ENCODE assay signal across 21 cellular contexts in genomic region chr12:121937654-121938053, GRCh38.
"Had no signal": no experiment of that assay in that cellular context is flagged by ENCODE, and none has a peak within 500 bp of the region (broad histone marks: within the 10 kb centered on the region; RNA-seq: fewer than 3 reads in every experiment).

No MANE protein-coding gene starts in this region.

- H3K4me1 ChIP-seq: heart right ventricle, psoas muscle, right lobe of liver, spleen, stomach had no signal

- H3K9me3 ChIP-seq: neutrophil, psoas muscle, right lobe of liver, stomach, thoracic aorta had no signal

- H3K4me3 Mint-ChIP-seq: endodermal cell; naive thymus-derived CD4-positive, alpha-beta T cell; stimulated activated memory B cell treated with anti-CD40 and anti-IgM and Interleukin-4, amounts not matched to agents 10 μg/mL and 1 μg/mL and 100 μg/mL, for 72 hours had no signal

- H3K4me3 ChIP-seq: coronary artery, heart right ventricle, psoas muscle, right lobe of liver, spleen, stomach, thoracic aorta had no signal

- H3K27ac Mint-ChIP-seq: endodermal cell; naive thymus-derived CD4-positive, alpha-beta T cell; stimulated activated memory B cell treated with anti-CD40 and anti-IgM and Interleukin-4, amounts not matched to agents 10 μg/mL and 1 μg/mL and 100 μg/mL, for 72 hours had no signal

- DNase-seq: effector CD4-positive, alpha-beta T cell; endodermal cell; heart right ventricle; hypothalamus; kidney glomerular epithelial cell; mesendoderm; psoas muscle; retina; right lobe of liver; spleen; stimulated activated CD4-positive, alpha-beta T cell treated with anti-CD3 and anti-CD28 coated beads, Interleukin-15, amount 100 ng/mL, for 24 hours; stimulated activated CD4-positive, alpha-beta T cell treated with anti-CD3 and anti-CD28 coated beads, Interleukin-1b, Interleukin-23, amount 100 ng/mL, for 48 hours; stimulated activated CD4-positive, alpha-beta T cell treated with anti-CD3 and anti-CD28 coated beads, Interleukin-4, amount 100 ng/mL, for 24 hours; stomach; substantia nigra; trophoblast cell had no signal

- ATAC-seq: heart right ventricle; naive thymus-derived CD4-positive, alpha-beta T cell; psoas muscle; right lobe of liver; stimulated activated memory B cell treated with anti-CD40 and anti-IgM and Interleukin-4, amounts not matched to agents 10 μg/mL and 1 μg/mL and 100 μg/mL, for 72 hours had no signal

- H3K27me3 ChIP-seq: heart right ventricle, right lobe of liver, spleen, stomach had no signal

- H3K9me3 Mint-ChIP-seq: stimulated activated memory B cell treated with anti-CD40 and anti-IgM and Interleukin-4, amounts not matched to agents 10 μg/mL and 1 μg/mL and 100 μg/mL, for 72 hours had no signal

- H3K27me3 Mint-ChIP-seq: naive thymus-derived CD4-positive, alpha-beta T cell; stimulated activated memory B cell treated with anti-CD40 and anti-IgM and Interleukin-4, amounts not matched to agents 10 μg/mL and 1 μg/mL and 100 μg/mL, for 72 hours had no signal

- H3K27ac ChIP-seq: coronary artery, heart right ventricle, neutrophil, psoas muscle, right lobe of liver, spleen, stomach, thoracic aorta had no signal

- H3K36me3 ChIP-seq: neutrophil, right lobe of liver, thoracic aorta had no signal
